In the genomic region with DNA sequence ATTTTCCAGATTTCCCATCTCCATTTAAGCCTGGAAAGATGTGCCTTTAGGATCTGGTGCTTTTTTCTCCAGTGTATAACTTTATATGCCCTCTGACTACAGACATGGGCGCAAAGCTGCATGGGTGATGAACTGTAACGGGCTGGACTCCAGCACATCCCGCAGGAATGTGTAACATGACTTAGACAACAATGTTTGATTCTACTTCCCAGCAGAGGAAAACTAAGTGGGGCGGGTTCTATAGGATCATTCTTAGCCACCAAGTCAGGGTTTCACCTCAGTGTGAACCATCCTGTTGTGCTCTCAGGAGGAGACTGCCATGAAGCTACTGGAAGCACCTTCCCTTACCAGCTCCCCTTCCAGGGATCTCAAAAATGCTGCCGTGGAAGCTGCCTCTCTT, we compare ENCODE assay signal across 21 cellular contexts.
A peak's percentile ranks its signal among the peaks of the same experiment; 100 is the strongest.
DNase-seq lines count a peak whose midpoint lies in the region; ATAC-seq and TF ChIP-seq lines count a peak whose summit lies in the region.
"Had no signal": no experiment of that assay in that cellular context is flagged by ENCODE, and none has a peak within 500 bp of the region (broad histone marks: within the 10 kb centered on the region; RNA-seq: fewer than 3 reads in every experiment).

No MANE protein-coding gene starts in this region.

- H3K4me2 ChIP-seq in BLaER1 treated with 17β-estradiol and CSF1 and Interleukin-3, amounts not matched to agents 10 nM and 100 nM = peak overlapping the region in 10 of 11 experiments; percentile 29 to 94 (median 86); a peak in 20 of 22 replicates
- H3K4me2 ChIP-seq in Karpas-422 (ENCODE audit: low read depth, low read length, poor library complexity, severe bottlenecking) = peak overlapping the region; percentile 58

- H3K27ac ChIP-seq in BLaER1 treated with 17β-estradiol and CSF1 and Interleukin-3, amounts not matched to agents 10 nM and 100 nM = no peak overlapping the region
- H3K27ac ChIP-seq in Karpas-422 (ENCODE audit: low read length) (no peak overlapping the region), brain microvascular endothelial cell (peak overlapping the region; percentile 4), sigmoid colon (no peak overlapping the region)
- H3K27ac ChIP-seq: gastrocnemius medialis, psoas muscle, vagina had no signal

- no peak for TF ChIP-seq POLR2A in sigmoid colon (IDR thresholded peaks at IDR 0.05)

- ATAC-seq in GM18870 (IDR thresholded peaks at IDR 0.05; ENCODE audit: unreplicated experiment) (no peak), esophagus mucosa (no peak)
- ATAC-seq: activated CD4-positive, alpha-beta T cell treated with anti-CD3 and anti-CD28 coated beads for 36 hours; gastrocnemius medialis; psoas muscle had no signal

- DNase-seq in Karpas-422 = no peak
- DNase-seq in brain microvascular endothelial cell = peak; percentile 76
- DNase-seq in kidney glomerular epithelial cell (lab: John Stamatoyannopoulos, UW) = peak; percentile 90
- DNase-seq in sigmoid colon = no peak
- no peak for DNase-seq in activated effector memory CD4-positive, alpha-beta T cell treated with Interleukin-2 at 50 U/mL for 16 hours
- DNase-seq: activated CD4-positive, alpha-beta T cell treated with anti-CD3 and anti-CD28 coated beads for 36 hours; Calu3; central memory CD4-positive, alpha-beta T cell; effector memory CD4-positive, alpha-beta T cell; gastrocnemius medialis; naive B cell; NCI-H146; NCI-H226; psoas muscle; SIG-M5; T1000 had no signal

- 93 to 94% methylated on average over 5 of the region's 5 CpGs for WGBS in sigmoid colon, 2 donors

- TF ChIP-seq EP300 in sigmoid colon (IDR thresholded peaks at IDR 0.05) = no peak

- TF ChIP-seq CTCF in brain microvascular endothelial cell (IDR thresholded peaks at IDR 0.05; ENCODE audit: low read depth, low read length, missing control alignments) = no peak
- no peak for TF ChIP-seq CTCF in sigmoid colon (IDR thresholded peaks at IDR 0.05)

- H3K79me2 ChIP-seq in Karpas-422 (ENCODE audit: low read length) = no peaks in the 10 kb centered on the region

- 0 out of 22 replicates have a peak overlapping the region, but pooled peaks of 2 of the 11 experiments have one; percentile 8 to 10 for H3K9ac ChIP-seq in BLaER1 treated with 17β-estradiol and CSF1 and Interleukin-3, amounts not matched to agents 10 nM and 100 nM
- no peak overlapping the region for H3K9ac ChIP-seq in Karpas-422 (ENCODE audit: low read length)

- H3K27me3 ChIP-seq in BLaER1 treated with 17β-estradiol and CSF1 and Interleukin-3, amounts not matched to agents 10 nM and 100 nM = peaks cover 0 to 20% (median 7%) of the 10 kb centered on the region in 11 experiments; a peak in 10 of 22 replicates
- H3K27me3 ChIP-seq in Karpas-422 (ENCODE audit: low read length) (0 out of 2 replicates have a peak, but pooled peaks cover 4% of the 10 kb centered on the region), brain microvascular endothelial cell (replicated peaks) (no peaks in the 10 kb centered on the region), sigmoid colon (no peaks in the 10 kb centered on the region)
- H3K27me3 ChIP-seq: gastrocnemius medialis, vagina had no signal

- H3K4me3 ChIP-seq in BLaER1 treated with 17β-estradiol and CSF1 and Interleukin-3, amounts not matched to agents 10 nM and 100 nM = peak overlapping the region in 1 of 10 experiments; percentile 13; a peak in 1 of 20 replicates
- peak overlapping the region; percentile 33; the same call in 1 of the 2 replicates for H3K4me3 ChIP-seq in Karpas-422 (ENCODE audit: low read length)
- no peak overlapping the region for H3K4me3 ChIP-seq in brain microvascular endothelial cell (ENCODE audit: low read depth, low read length)
- no peak overlapping the region for H3K4me3 ChIP-seq in sigmoid colon
- H3K4me3 ChIP-seq: gastrocnemius medialis, lung, psoas muscle, vagina had no signal

- H4K20me1 ChIP-seq in BLaER1 treated with 17β-estradiol and CSF1 and Interleukin-3, amounts not matched to agents 10 nM and 100 nM = no peaks in the 10 kb centered on the region
- H4K20me1 ChIP-seq in Karpas-422 (ENCODE audit: insufficient read depth, low read depth, low read length) = no peaks in the 10 kb centered on the region

- peaks cover 18 to 59% (median 50%) of the 10 kb centered on the region in 10 experiments for H3K4me1 ChIP-seq in BLaER1 treated with 17β-estradiol and CSF1 and Interleukin-3, amounts not matched to agents 10 nM and 100 nM
- H3K4me1 ChIP-seq in Karpas-422 (ENCODE audit: low read length) (peaks cover 58% of the 10 kb centered on the region), sigmoid colon (peaks cover 0 to 25% (median 15%) of the 10 kb centered on the region in 4 donors)
- H3K4me1 ChIP-seq: psoas muscle, vagina had no signal

- no peaks in the 10 kb centered on the region for H3K9me2 ChIP-seq in Karpas-422 (replicated peaks; ENCODE audit: insufficient read depth, low read length)

- no peak overlapping the region for H2AFZ ChIP-seq in Karpas-422 (ENCODE audit: low read length)

- no peaks in the 10 kb centered on the region for H3K36me3 ChIP-seq in BLaER1 treated with 17β-estradiol and CSF1 and Interleukin-3, amounts not matched to agents 10 nM and 100 nM
- H3K36me3 ChIP-seq in Karpas-422 (ENCODE audit: insufficient read depth, low read length) (no peaks in the 10 kb centered on the region), brain microvascular endothelial cell (replicated peaks) (no peaks in the 10 kb centered on the region), sigmoid colon (no peaks in the 10 kb centered on the region)
- H3K36me3 ChIP-seq: gastrocnemius medialis, vagina had no signal

- peaks cover 0 to 6% (median 0%) of the 10 kb centered on the region in 11 experiments; a peak in 1 of 22 replicates for H3K9me3 ChIP-seq in BLaER1 treated with 17β-estradiol and CSF1 and Interleukin-3, amounts not matched to agents 10 nM and 100 nM (replicated peaks in 1 of 11)
- H3K9me3 ChIP-seq in Karpas-422 (ENCODE audit: low read length) (no peaks in the 10 kb centered on the region), sigmoid colon (no peaks in the 10 kb centered on the region)
- H3K9me3 ChIP-seq: gastrocnemius medialis, psoas muscle, vagina had no signal

- in situ Hi-C loops in brain microvascular endothelial cell (cut with HindIII; ENCODE audit: low pct_ligation_motif_present, low sequenced_read_pairs) = no loop called here

- intact Hi-C loops in sigmoid colon (cut with DNase I) = no loop called here

Comparison
In these comparisons a context has a peak if more than half of its experiments do, and no peak if none do; other contexts are left out.
1. DNase-seq: peak in brain microvascular endothelial cell (single experiment) and kidney glomerular epithelial cell (single experiment); none in Karpas-422 (single experiment), sigmoid colon (single experiment) and activated effector memory CD4-positive, alpha-beta T cell treated with Interleukin-2 at 50 U/mL for 16 hours (single experiment).